ENCODE assay signal across 11 cellular contexts in the genomic region with DNA sequence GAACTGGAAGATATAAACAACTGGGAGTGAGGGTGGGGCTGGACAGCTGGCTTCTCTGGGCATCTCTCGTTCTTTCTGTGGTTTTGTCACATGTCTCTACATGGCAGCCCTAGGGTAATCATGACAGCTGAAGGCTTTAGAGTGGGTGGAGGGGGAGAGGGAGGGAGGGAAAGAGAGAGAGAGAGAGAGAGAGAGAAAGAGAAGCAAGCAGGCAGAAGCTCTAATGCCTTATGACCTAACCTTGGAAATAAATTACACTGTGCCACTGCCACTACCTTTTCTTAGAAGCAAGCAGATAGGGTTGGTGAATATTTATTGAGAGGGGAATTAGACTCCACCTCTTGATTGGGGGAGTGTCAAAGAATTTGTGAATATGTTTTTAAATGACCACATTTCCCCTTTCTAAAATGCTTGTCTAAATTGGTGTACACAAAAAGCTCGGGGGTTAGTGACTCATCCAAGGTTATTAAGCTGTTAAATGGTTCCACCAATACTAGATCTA. TPM values are rescaled to one million over a fixed set of nuclear protein-coding genes. Genes with fewer than 3 reads are reported as not detected.
A peak's percentile ranks its signal among the peaks of the same experiment; 100 is the strongest.
DNase-seq lines count a peak whose midpoint lies in the region; ATAC-seq, FAIRE-seq and TF ChIP-seq lines count a peak whose summit lies in the region.
"Had no signal": no experiment of that assay in that cellular context is flagged by ENCODE, and none has a peak within 500 bp of the region (broad histone marks: within the 10 kb centered on the region; RNA-seq: fewer than 3 reads in every experiment).

No MANE protein-coding gene starts in this region.

- TF ChIP-seq CTCF in natural killer cell (IDR thresholded peaks at IDR 0.05), result no peak
- TF ChIP-seq CTCF in spleen (IDR thresholded peaks at IDR 0.05 in 8 of 11, conservative IDR thresholded peaks at IDR 0.05 in 3 of 11), result no peak

- intact Hi-C loops in natural killer cell (cut with micrococcal nuclease), result no loop called here
- intact Hi-C loops in spleen (cut with DNase I; ENCODE audit: low total_unique reads), result no loop called here

- H3K4me3 ChIP-seq in spleen, result no peak overlapping the region
- H3K4me3 ChIP-seq: cardiac muscle cell had no signal

- ATAC-seq in natural killer cell, result peak in 2 of 3 donors; percentile 18 to 30
- ATAC-seq in natural killer cell treated with Interleukin-12 subunit alpha and Interleukin-12 subunit beta and Interleukin-15 and Interleukin-18, amount 100 ng/mL, for 72 hours, result no peak
- ATAC-seq in HG03139 (IDR thresholded peaks at IDR 0.05; ENCODE audit: unreplicated experiment), result no peak
- ATAC-seq in HG02759 (IDR thresholded peaks at IDR 0.05; ENCODE audit: unreplicated experiment), result no peak

- H3K27ac Mint-ChIP-seq in natural killer cell, result peak overlapping the region in 1 of 2 donors; percentile 31
- H3K27ac Mint-ChIP-seq in natural killer cell treated with Interleukin-12 subunit alpha and Interleukin-12 subunit beta and Interleukin-15 and Interleukin-18, amount 100 ng/mL, for 72 hours, result no peak overlapping the region
- H3K27ac Mint-ChIP-seq: mesothelial cell of epicardium had no signal

- 6 to 20% (median 8%) methylated on average over 2 of the region's 2 CpGs for WGBS in spleen, 5 donors

- H3K36me3 Mint-ChIP-seq in natural killer cell, result no peaks in the 10 kb centered on the region
- no peaks in the 10 kb centered on the region for H3K36me3 Mint-ChIP-seq in natural killer cell treated with Interleukin-12 subunit alpha and Interleukin-12 subunit beta and Interleukin-15 and Interleukin-18, amount 100 ng/mL, for 72 hours
- H3K36me3 Mint-ChIP-seq: mesothelial cell of epicardium had no signal

- no peaks in the 10 kb centered on the region for H3K36me3 ChIP-seq in spleen
- H3K36me3 ChIP-seq: cardiac muscle cell had no signal

- no peak for FAIRE-seq in urothelium cell line (lab: Jason Lieb, UNC)

- H3K27me3 ChIP-seq in spleen (replicated peaks in 1 of 7), result peaks cover 0 to 67% (median 20%) of the 10 kb centered on the region in 7 donors
- H3K27me3 ChIP-seq: cardiac muscle cell had no signal

- peaks cover 6 to 20% of the 10 kb centered on the region in 2 donors for H3K4me1 Mint-ChIP-seq in natural killer cell
- peaks cover 6 to 11% of the 10 kb centered on the region in 2 donors for H3K4me1 Mint-ChIP-seq in natural killer cell treated with Interleukin-12 subunit alpha and Interleukin-12 subunit beta and Interleukin-15 and Interleukin-18, amount 100 ng/mL, for 72 hours (ENCODE audit: low read depth in 2 of 2)

- TF ChIP-seq POLR2A in erythroblast (IDR thresholded peaks at IDR 0.05; ENCODE audit: low read length) (peak; percentile 26), spleen (IDR thresholded peaks at IDR 0.05) (no peak)

- no peaks in the 10 kb centered on the region for H3K9me3 Mint-ChIP-seq in natural killer cell
- no peaks in the 10 kb centered on the region for H3K9me3 Mint-ChIP-seq in natural killer cell treated with Interleukin-12 subunit alpha and Interleukin-12 subunit beta and Interleukin-15 and Interleukin-18, amount 100 ng/mL, for 72 hours
- H3K9me3 Mint-ChIP-seq: mesothelial cell of epicardium had no signal

- no peaks in the 10 kb centered on the region for H3K9me3 ChIP-seq in spleen

- peak overlapping the region; percentile 7 for H3K4me3 Mint-ChIP-seq in natural killer cell
- H3K4me3 Mint-ChIP-seq in natural killer cell treated with Interleukin-12 subunit alpha and Interleukin-12 subunit beta and Interleukin-15 and Interleukin-18, amount 100 ng/mL, for 72 hours, result no peak overlapping the region
- H3K4me3 Mint-ChIP-seq: mesothelial cell of epicardium had no signal

- DNase-seq in natural killer cell, result no peak
- no peak for DNase-seq in natural killer cell treated with Interleukin-12 subunit alpha and Interleukin-12 subunit beta and Interleukin-15 and Interleukin-18, amount 100 ng/mL, for 72 hours (ENCODE audit: low spot score)
- DNase-seq in MV-4-11 (lab: John Stamatoyannopoulos, UW), result peak; percentile 89
- peak; percentile 68 to 84 for DNase-seq in erythroblast (lab: John Stamatoyannopoulos, UW)
- peak; percentile 66 for DNase-seq in urothelium cell line (ENCODE audit: low spot score)
- DNase-seq in spleen, result no peak
- DNase-seq: activated CD8-positive, alpha-beta memory T cell treated with anti-CD3 and anti-CD28 coated beads, Interleukin-2, amount 50 U/mL, for 48 hours had no signal

- no peak overlapping the region for H3K27ac ChIP-seq in spleen
- H3K27ac ChIP-seq: cardiac muscle cell had no signal

- peaks cover 23 to 25% of the 10 kb centered on the region in 2 donors for H3K27me3 Mint-ChIP-seq in natural killer cell (ENCODE audit: low read depth in 2 of 2)
- peaks cover 25 to 43% of the 10 kb centered on the region in 2 donors for H3K27me3 Mint-ChIP-seq in natural killer cell treated with Interleukin-12 subunit alpha and Interleukin-12 subunit beta and Interleukin-15 and Interleukin-18, amount 100 ng/mL, for 72 hours

- peaks cover 0 to 33% (median 21%) of the 10 kb centered on the region in 6 donors for H3K4me1 ChIP-seq in spleen

RNA-seq across cellular contexts. Expression of a gene that starts 2.6 kb away (rescaled TPM):
- total RNA-seq in natural killer cell (10 to 100 TPM; 12.2 to 26.5 (median 22.7) TPM), spleen (100 to 1,000 TPM in 6 of 7 donors, 10 to 100 TPM in 1; 81.9 to 126 (median 110) TPM)
- 10 to 100 TPM in 1 of 2 donors, 1 to 10 TPM in 1; 8.5 to 31.7 TPM for total RNA-seq in natural killer cell treated with Interleukin-12 subunit alpha and Interleukin-12 subunit beta and Interleukin-15 and Interleukin-18, amount 100 ng/mL, for 72 hours
- polyA plus RNA-seq in spleen, result 10 to 100 TPM in 1 of 3 donors, 1 to 10 TPM in 2; 6.4 to 15.4 (median 8.0) TPM

Comparison
In these comparisons a context has a peak if more than half of its experiments do, and no peak if none do; other contexts are left out.
1. ATAC-seq: peak in natural killer cell (2 of 3); none in natural killer cell treated with Interleukin-12 subunit alpha and Interleukin-12 subunit beta and Interleukin-15 and Interleukin-18, amount 100 ng/mL, for 72 hours (0 of 2), HG03139 (single experiment) and HG02759 (single experiment).
2. DNase-seq: peak in MV-4-11 (single experiment), erythroblast (2 of 2) and urothelium cell line (single experiment); none in natural killer cell (single experiment), natural killer cell treated with Interleukin-12 subunit alpha and Interleukin-12 subunit beta and Interleukin-15 and Interleukin-18, amount 100 ng/mL, for 72 hours (single experiment) and spleen (single experiment).